ENCODE assay signal across 11 cellular contexts in the genomic region with DNA sequence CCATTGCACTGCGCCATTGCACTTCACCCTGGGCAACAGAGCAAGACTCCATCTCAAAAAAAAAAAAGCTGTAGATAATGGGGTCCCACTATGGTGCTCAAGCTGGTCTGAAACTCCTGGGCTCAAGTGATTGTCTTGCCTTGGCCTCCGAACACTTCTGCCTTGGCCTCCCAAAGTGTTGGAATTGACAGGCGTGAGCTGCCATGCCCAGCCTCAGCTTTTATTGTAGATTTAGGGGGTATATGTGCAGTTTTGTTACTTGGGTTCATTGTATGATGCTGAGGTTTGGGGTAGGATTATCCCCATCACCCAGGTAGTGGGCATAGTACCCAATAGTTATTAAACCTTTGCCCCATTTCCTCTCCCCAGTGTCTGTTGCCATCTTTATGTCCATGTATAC. TPM values are rescaled to one million over a fixed set of nuclear protein-coding genes. Genes with fewer than 3 reads are reported as not detected.
DNase-seq lines count a peak whose midpoint lies in the region; ATAC-seq and TF ChIP-seq lines count a peak whose summit lies in the region.
"Had no signal": no experiment of that assay in that cellular context is flagged by ENCODE, and none has a peak within 500 bp of the region (broad histone marks: within the 10 kb centered on the region; RNA-seq: fewer than 3 reads in every experiment).

No MANE protein-coding gene starts in this region.

- peaks cover 83% of the 10 kb centered on the region for H3F3A ChIP-seq in DOHH2 (ENCODE audit: control insufficient read depth, insufficient read depth)

- H3K9me3 ChIP-seq in A673 (ENCODE audit: low read depth, low read length, poor library complexity, severe bottlenecking), result no peaks in the 10 kb centered on the region
- no peaks in the 10 kb centered on the region for H3K9me3 ChIP-seq in DOHH2 (ENCODE audit: control insufficient read depth, insufficient read depth, low read length)
- H3K9me3 ChIP-seq in T-helper 17 cell (ENCODE audit: control insufficient read depth, low read length, poor library complexity, severe bottlenecking), result no peaks in the 10 kb centered on the region
- no peaks in the 10 kb centered on the region for H3K9me3 ChIP-seq in iPS-20b (ENCODE audit: insufficient read depth, low read depth, low read length)
- H3K9me3 ChIP-seq: ascending aorta had no signal

- H3K4me1 ChIP-seq in A673 (ENCODE audit: insufficient read depth, low read length, poor library complexity, severe bottlenecking) (peaks cover 16% of the 10 kb centered on the region), DOHH2 (ENCODE audit: control insufficient read depth, low read length) (peaks cover 30% of the 10 kb centered on the region), iPS-20b (ENCODE audit: insufficient read depth, low read length) (peaks cover 8% of the 10 kb centered on the region; the same call in 1 of the 2 replicates)

- BruUV-seq in A673 (replicated peaks; lab: Mats Ljungman, UMichigan), result no TSS peak

- peaks cover 23% of the 10 kb centered on the region for H4K20me1 ChIP-seq in DOHH2 (ENCODE audit: control insufficient read depth, insufficient read depth, low read depth, low read length)

- H3K27me3 ChIP-seq in A673 (replicated peaks; ENCODE audit: insufficient read depth, low read depth, low read length, poor library complexity) (no peaks in the 10 kb centered on the region), DOHH2 (ENCODE audit: control insufficient read depth, low read length) (no peaks in the 10 kb centered on the region; the same call in 1 of the 2 replicates), iPS-20b (ENCODE audit: insufficient read depth, low read length) (no peaks in the 10 kb centered on the region)
- H3K27me3 ChIP-seq: ascending aorta had no signal

- H3K27ac ChIP-seq in A673 (ENCODE audit: low read depth, low read length, poor library complexity, severe bottlenecking) (no peak overlapping the region), DOHH2 (ENCODE audit: low read depth, low read length) (no peak overlapping the region), iPS-20b (ENCODE audit: low read length) (no peak overlapping the region)
- H3K27ac ChIP-seq: ascending aorta had no signal

- peaks cover 5% of the 10 kb centered on the region for H3K36me3 Mint-ChIP-seq in T-helper 17 cell (ENCODE audit: low read depth)

- ATAC-seq in T-helper 17 cell (no peak), HG03520 (IDR thresholded peaks at IDR 0.05; ENCODE audit: unreplicated experiment) (no peak)

- no peaks in the 10 kb centered on the region for H3K27me3 Mint-ChIP-seq in T-helper 17 cell
- H3K27me3 Mint-ChIP-seq: naive B cell had no signal

- intact Hi-C loops in A673 (cut with micrococcal nuclease; ENCODE audit: unreplicated experiment), result no loop called here

- H3K9ac ChIP-seq in iPS-20b (ENCODE audit: low read depth, low read length), result no peak overlapping the region

- peak overlapping the region; percentile 2 for H3K4me3 Mint-ChIP-seq in T-helper 17 cell

- CTCF ChIA-PET in A673 (lab: Charles Lee), result no interaction called here

- H3K4me2 ChIP-seq in DOHH2 (ENCODE audit: low read length), result peak overlapping the region; percentile 26

- no peak for DNase-seq in A673 (ENCODE audit: low spot score)
- no peak for DNase-seq in T-helper 17 cell
- no peak for DNase-seq in 8988T
- no peak for DNase-seq in NCI-H82 treated with DMSO at 0.1 percent for 48 hours (lab: John Stamatoyannopoulos, UW; ENCODE audit: unreplicated experiment)
- DNase-seq in NCI-H2107 treated with DMSO at 0.1 percent for 48 hours (lab: John Stamatoyannopoulos, UW; ENCODE audit: unreplicated experiment), result no peak
- DNase-seq: naive B cell, NCI-H2081 had no signal

- peak overlapping the region; percentile 39 for H3K27ac Mint-ChIP-seq in T-helper 17 cell

- peaks cover 52% of the 10 kb centered on the region for H3K79me2 ChIP-seq in DOHH2 (ENCODE audit: control insufficient read depth, low read length)

- no peak for TF ChIP-seq CTCF in A673 (conservative IDR thresholded peaks at IDR 0.05; ENCODE audit: low read depth, low read length)
- TF ChIP-seq CTCF in DOHH2 (IDR thresholded peaks at IDR 0.05; ENCODE audit: low read depth, low read length, poor library complexity, severe bottlenecking), result no peak

- POLR2A ChIA-PET in A673 (lab: Charles Lee; ENCODE audit: low non-redundant PET), result no interaction called here

- H3K9me2 ChIP-seq in DOHH2 (replicated peaks; ENCODE audit: control insufficient read depth, low read length), result no peaks in the 10 kb centered on the region

- H3K4me1 Mint-ChIP-seq in T-helper 17 cell, result peaks cover 25% of the 10 kb centered on the region

- H3K36me3 ChIP-seq in A673 (ENCODE audit: insufficient read depth, low read length, poor library complexity, severe bottlenecking), result peaks cover 54% of the 10 kb centered on the region
- peaks cover 77% of the 10 kb centered on the region for H3K36me3 ChIP-seq in DOHH2 (ENCODE audit: control insufficient read depth, low read length)
- H3K36me3 ChIP-seq in iPS-20b (ENCODE audit: insufficient read depth, low read depth, low read length), result peaks cover 53% of the 10 kb centered on the region

- peak overlapping the region; percentile 74 for H3K4me3 ChIP-seq in A673 (ENCODE audit: low read depth, low read length, poor library complexity, severe bottlenecking)
- H3K4me3 ChIP-seq in DOHH2 (ENCODE audit: low read length), result no peak overlapping the region
- H3K4me3 ChIP-seq in iPS-20b (ENCODE audit: low read length), result peak overlapping the region; percentile 91; the same call in 1 of the 2 replicates
- H3K4me3 ChIP-seq: ascending aorta had no signal

RNA-seq across cellular contexts. Expression of a gene that starts 11.4 kb away (rescaled TPM):
- total RNA-seq in A673 (2021) (116 and 131 TPM in 2 replicates), T-helper 17 cell (10 to 100 TPM; 18.0 to 20.5 TPM)

RNA-seq across cellular contexts. Expression of a gene that starts 23.6 kb away (rescaled TPM):
- total RNA-seq in A673 (2021) (113 and 129 TPM in 2 replicates), T-helper 17 cell (10 to 100 TPM; 15.1 to 20.2 TPM)

RNA-seq across cellular contexts. Expression of a gene that starts 23.7 kb away (rescaled TPM):
- total RNA-seq in A673 (2021), result 28.5 and 34.3 TPM in 2 replicates
- 10 to 100 TPM; 27.1 to 29.6 TPM for total RNA-seq in T-helper 17 cell

RNA-seq across cellular contexts. Expression of a gene that starts 23.9 kb away (rescaled TPM):
- total RNA-seq in A673 (2021) (1.1 and 1.4 TPM in 2 replicates), T-helper 17 cell (1 to 10 TPM; 3.4 to 3.5 TPM)
- total RNA-seq: ascending aorta had no signal

RNA-seq across cellular contexts. Expression of a gene that starts 32.2 kb away (rescaled TPM):
- 99.8 and 104 TPM in 2 replicates for total RNA-seq in A673 (2021)
- 10 to 100 TPM; 20.9 to 22.5 TPM for total RNA-seq in T-helper 17 cell
